29 cellular contexts compared by ENCODE assay signal in the genomic region with DNA sequence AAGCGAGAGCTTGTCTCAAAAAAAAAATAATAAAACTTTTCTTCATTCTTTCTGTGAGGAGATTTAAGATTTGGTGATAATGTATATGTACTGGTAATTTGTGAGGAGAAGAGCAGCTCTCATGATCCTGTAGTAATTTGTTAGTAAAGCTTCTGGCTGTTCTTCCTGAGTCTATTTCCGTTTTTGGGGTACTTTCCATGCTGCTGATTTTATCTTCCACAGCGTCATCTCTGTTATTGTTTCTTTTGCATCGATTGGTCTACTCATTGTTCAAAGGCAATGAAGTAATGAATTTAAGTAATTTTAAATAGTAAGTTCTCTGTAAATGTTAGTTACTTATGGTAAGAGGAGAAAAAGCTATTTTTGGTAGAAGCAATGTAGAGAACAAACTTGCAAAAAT. TPM values are rescaled to one million over a fixed set of nuclear protein-coding genes. Genes with fewer than 3 reads are reported as not detected.
A peak's percentile ranks its signal among the peaks of the same experiment; 100 is the strongest.
DNase-seq lines count a peak whose midpoint lies in the region; ATAC-seq and TF ChIP-seq lines count a peak whose summit lies in the region.
"Had no signal": no experiment of that assay in that cellular context is flagged by ENCODE, and none has a peak within 500 bp of the region (broad histone marks: within the 10 kb centered on the region; RNA-seq: fewer than 3 reads in every experiment).

No MANE protein-coding gene starts in this region.

- WGBS in SK-N-SH (ENCODE audit: low lambda C conversion rate): 90% methylated on average over 4 of the region's 4 CpGs

- no peak overlapping the region for H3K27ac ChIP-seq in SK-N-SH (ENCODE audit: low read depth in 2 of 2, low read length in 1 of 2)
- H3K27ac ChIP-seq: 22Rv1, thyroid gland, vagina had no signal

- no peak overlapping the region for H3K9ac ChIP-seq in SK-N-SH

- H3K36me3 Mint-ChIP-seq in stimulated activated naive CD8-positive, alpha-beta T cell treated with anti-CD3 and anti-CD28 coated beads, Interleukin-15, Interleukin-2, amounts not matched to agents 100 ng/mL and 50 ng/mL, for 24 hours (ENCODE audit: low read depth): peaks cover 68% of the 10 kb centered on the region

- H3F3A ChIP-seq in SK-N-SH (replicated peaks; ENCODE audit: insufficient read depth): peaks cover 13% of the 10 kb centered on the region

- DNase-seq in SK-N-SH: no peak
- DNase-seq in stimulated activated naive CD8-positive, alpha-beta T cell treated with anti-CD3 and anti-CD28 coated beads, Interleukin-15, Interleukin-2, amounts not matched to agents 100 U/mL and 50 U/mL, for 24 hours: no peak
- peak; percentile 45 for DNase-seq in dermis blood vessel endothelial cell
- no peak for DNase-seq in left lobe of liver (ENCODE audit: low spot score)
- DNase-seq in omental fat pad (ENCODE audit: low spot score): no peak
- DNase-seq: activated CD4-positive, CD25-positive, alpha-beta regulatory T cell treated with anti-CD3 and anti-CD28 coated beads, Interleukin-2, amount 50 U/mL, for 72 hours; DMS 273 treated with DMSO at 0.1 percent for 48 hours; EL; islet precursor cell; NCI-H1092; NCI-H2029; NCI-H526; stimulated activated naive CD8-positive, alpha-beta T cell treated with anti-CD3 and anti-CD28 coated beads, Interleukin-15, amount 100 ng/mL, for 72 hours; thyroid gland had no signal

- ATAC-seq in SK-N-SH treated with all-trans-retinoic acid at 6 μM for 48 hours (no peak), GM18873 (IDR thresholded peaks at IDR 0.05; ENCODE audit: low FRiP score, unreplicated experiment) (no peak), left lobe of liver (no peak), omental fat pad (ENCODE audit: low FRiP score) (no peak)
- ATAC-seq in stimulated activated naive CD8-positive, alpha-beta T cell treated with anti-CD3 and anti-CD28 coated beads, Interleukin-15, Interleukin-2, amounts not matched to agents 100 U/mL and 50 U/mL, for 24 hours: no peak
- ATAC-seq: natural killer cell treated with Interleukin-12 subunit alpha and Interleukin-12 subunit beta and Interleukin-15 and Interleukin-18, amount 100 ng/mL, for 72 hours; Panc1 had no signal

- no peak for TF ChIP-seq CTCF in SK-N-SH (IDR thresholded peaks at IDR 0.05)
- TF ChIP-seq CTCF in omental fat pad (IDR thresholded peaks at IDR 0.05): no peak

- no peak for TF ChIP-seq RAD21 in SK-N-SH (IDR thresholded peaks at IDR 0.05; ENCODE audit: low read length)

- H2AFZ ChIP-seq in SK-N-SH (ENCODE audit: low read depth): no peak overlapping the region

- no peaks in the 10 kb centered on the region for H3K27me3 ChIP-seq in SK-N-SH (ENCODE audit: insufficient read depth)
- H3K27me3 ChIP-seq: thyroid gland, vagina had no signal

- CTCF ChIA-PET in SK-N-SH (lab: Yijun Ruan, JAX): interaction anchor here (1.6 to 2.3 kb wide), 2 partner anchors 8 to 76 kb away, joined by 4 to 7 read pairs; no protein-coding TSS in a partner anchor

- no peaks in the 10 kb centered on the region for H4K20me1 ChIP-seq in SK-N-SH (ENCODE audit: insufficient read depth)

- no peaks in the 10 kb centered on the region for H3K9me3 ChIP-seq in SK-N-SH
- H3K9me3 ChIP-seq: thyroid gland, vagina had no signal

- no peak overlapping the region for H3K4me3 Mint-ChIP-seq in stimulated activated naive CD8-positive, alpha-beta T cell treated with anti-CD3 and anti-CD28 coated beads, Interleukin-15, Interleukin-2, amounts not matched to agents 100 ng/mL and 50 ng/mL, for 24 hours
- H3K4me3 Mint-ChIP-seq: CD14-positive monocyte; natural killer cell treated with Interleukin-12 subunit alpha and Interleukin-12 subunit beta and Interleukin-15 and Interleukin-18, amount 100 ng/mL, for 72 hours; stimulated activated naive CD8-positive, alpha-beta T cell treated with anti-CD3 and anti-CD28 coated beads, Interleukin-15, amount 100 ng/mL, for 72 hours had no signal

- peaks cover 81 to 90% of the 10 kb centered on the region in 2 experiments for H3K36me3 ChIP-seq in SK-N-SH (replicated peaks in 1 of 2; ENCODE audit: control insufficient read depth in 1 of 2, insufficient read depth in 2 of 2, low read length in 1 of 2)

- H3K4me1 ChIP-seq in SK-N-SH (ENCODE audit: control insufficient read depth in 1 of 2, insufficient read depth in 2 of 2, low read depth in 1 of 2, low read length in 1 of 2): peaks cover 0 to 6% of the 10 kb centered on the region in 2 experiments; a peak in 2 of 4 replicates
- H3K4me1 ChIP-seq: thyroid gland, vagina had no signal

- H3K27ac Mint-ChIP-seq in stimulated activated naive CD8-positive, alpha-beta T cell treated with anti-CD3 and anti-CD28 coated beads, Interleukin-15, Interleukin-2, amounts not matched to agents 100 ng/mL and 50 ng/mL, for 24 hours: peak overlapping the region; percentile 1
- H3K27ac Mint-ChIP-seq: CD14-positive monocyte; natural killer cell treated with Interleukin-12 subunit alpha and Interleukin-12 subunit beta and Interleukin-15 and Interleukin-18, amount 100 ng/mL, for 72 hours had no signal

- no peak overlapping the region for H3K4me3 ChIP-seq in SK-N-SH (ENCODE audit: low read depth in 2 of 2, low read length in 1 of 2)
- H3K4me3 ChIP-seq: thyroid gland, vagina had no signal

- no peaks in the 10 kb centered on the region for H3K9me3 Mint-ChIP-seq in stimulated activated naive CD8-positive, alpha-beta T cell treated with anti-CD3 and anti-CD28 coated beads, Interleukin-15, Interleukin-2, amounts not matched to agents 100 ng/mL and 50 ng/mL, for 24 hours
- H3K9me3 Mint-ChIP-seq: CD14-positive monocyte; natural killer cell treated with Interleukin-12 subunit alpha and Interleukin-12 subunit beta and Interleukin-15 and Interleukin-18, amount 100 ng/mL, for 72 hours; stimulated activated naive CD8-positive, alpha-beta T cell treated with anti-CD3 and anti-CD28 coated beads, Interleukin-15, amount 100 ng/mL, for 72 hours had no signal

- H3K79me2 ChIP-seq in SK-N-SH (ENCODE audit: insufficient read depth): no peaks in the 10 kb centered on the region

- peaks cover 12% of the 10 kb centered on the region for H3K4me1 Mint-ChIP-seq in stimulated activated naive CD8-positive, alpha-beta T cell treated with anti-CD3 and anti-CD28 coated beads, Interleukin-15, Interleukin-2, amounts not matched to agents 100 ng/mL and 50 ng/mL, for 24 hours (ENCODE audit: low read depth)
- H3K4me1 Mint-ChIP-seq: CD14-positive monocyte had no signal

- H3K27me3 Mint-ChIP-seq in stimulated activated naive CD8-positive, alpha-beta T cell treated with anti-CD3 and anti-CD28 coated beads, Interleukin-15, Interleukin-2, amounts not matched to agents 100 ng/mL and 50 ng/mL, for 24 hours: no peaks in the 10 kb centered on the region
- H3K27me3 Mint-ChIP-seq: natural killer cell treated with Interleukin-12 subunit alpha and Interleukin-12 subunit beta and Interleukin-15 and Interleukin-18, amount 100 ng/mL, for 72 hours; stimulated activated naive CD8-positive, alpha-beta T cell treated with anti-CD3 and anti-CD28 coated beads, Interleukin-15, amount 100 ng/mL, for 72 hours had no signal

- H3K4me2 ChIP-seq in SK-N-SH: no peak overlapping the region

- no peak for TF ChIP-seq EP300 in SK-N-SH (IDR thresholded peaks at IDR 0.05; ENCODE audit: borderline replicate concordance in 1 of 2, low read depth in 1 of 2, low read length in 1 of 2)

- POLR2A ChIA-PET in SK-N-SH (lab: Yijun Ruan, JAX): no interaction called here

- H3K9me2 ChIP-seq in SK-N-SH: no peaks in the 10 kb centered on the region

TF ChIP-seq in SK-N-SH treated with all-trans-retinoic acid at 6 μM for 48 hours, 23 proteins besides CTCF, POLR2A, EP300 and RAD21:
- TF ChIP-seq ISL1 (CRISPR knock-in tag; IDR thresholded peaks at IDR 0.05) (no peak), ZFP30 (CRISPR knock-in tag; IDR thresholded peaks at IDR 0.05) (peak; percentile 94)
TF ChIP-seq in SK-N-SH treated with all-trans-retinoic acid at 6 μM for 48 hours: peak in this region for 1.

TF ChIP-seq in SK-N-SH, 30 proteins besides CTCF, POLR2A, EP300 and RAD21 (continues in another document):
- no peak for TF ChIP-seq EZH2phosphoT487 (IDR thresholded peaks at IDR 0.05; ENCODE audit: borderline replicate concordance, low read depth)
- no peak for TF ChIP-seq JUND (IDR thresholded peaks at IDR 0.05)

RNA-seq across cellular contexts. Expression of a gene that starts 12.0 kb away (rescaled TPM):
- polyA plus RNA-seq in SK-N-SH (2012; rRNA removed): 24.8 and 36.1 TPM in 2 replicates
- 21.0 and 21.2 TPM in 2 replicates for polyA plus RNA-seq in SK-N-SH (2012; cell fraction: cytosol; rRNA removed)
- 64.2 and 111 TPM in 2 replicates for polyA plus RNA-seq in SK-N-SH (2012; cell fraction: nucleus; rRNA removed)
- total RNA-seq in dermis blood vessel endothelial cell (11.3 and 15.7 TPM in 2 replicates), left lobe of liver (8.4 TPM), omental fat pad (10 to 100 TPM; 11.9 to 17.3 (median 12.5) TPM)

RNA-seq across cellular contexts. Expression of a gene that starts 12.0 kb away (rescaled TPM):
- polyA plus RNA-seq in SK-N-SH (2012; rRNA removed): 9.7 and 11.6 TPM in 2 replicates
- 16.5 and 23.7 TPM in 2 replicates for polyA plus RNA-seq in SK-N-SH (2012; cell fraction: cytosol; rRNA removed)
- polyA plus RNA-seq in SK-N-SH (2012; cell fraction: nucleus; rRNA removed): 4.8 and 9.8 TPM in 2 replicates
- total RNA-seq in dermis blood vessel endothelial cell (56.0 and 63.5 TPM in 2 replicates), left lobe of liver (15.4 TPM), omental fat pad (10 to 100 TPM; 30.6 to 67.3 (median 40.9) TPM)

RNA-seq across cellular contexts. Expression of a gene that starts 47.1 kb away (rescaled TPM):
- 27.5 and 35.4 TPM in 2 replicates for polyA plus RNA-seq in SK-N-SH (2012; rRNA removed)
- 42.2 and 52.2 TPM in 2 replicates for polyA plus RNA-seq in SK-N-SH (2012; cell fraction: cytosol; rRNA removed)
- 12.3 and 19.9 TPM in 2 replicates for polyA plus RNA-seq in SK-N-SH (2012; cell fraction: nucleus; rRNA removed)
- total RNA-seq in dermis blood vessel endothelial cell (10.6 and 13.8 TPM in 2 replicates), left lobe of liver (19.3 TPM), omental fat pad (10 to 100 TPM; 14.1 to 23.7 (median 20.1) TPM)

RNA-seq across cellular contexts. Expression of a gene that starts 55.0 kb away (rescaled TPM):
- polyA plus RNA-seq in SK-N-SH (2012; rRNA removed): not detected in 2 replicates
- not detected in 2 replicates for polyA plus RNA-seq in SK-N-SH (2012; cell fraction: cytosol; rRNA removed)
- polyA plus RNA-seq in SK-N-SH (2012; cell fraction: nucleus; rRNA removed): not detected in 2 replicates
- total RNA-seq in dermis blood vessel endothelial cell (not detected in 2 replicates), left lobe of liver (not detected), omental fat pad (not detected)
- total RNA-seq: dermis microvascular lymphatic vessel endothelial cell; glomerular endothelial cell; H1; lower leg skin; mononuclear cell; natural killer cell treated with Interleukin-12 subunit alpha and Interleukin-12 subunit beta and Interleukin-15 and Interleukin-18, amount 100 ng/mL, for 72 hours; osteoblast; thyroid gland; vagina had no signal
- polyA plus RNA-seq: adipose tissue, CD14-positive monocyte, H1 had no signal
